In genomic region chr4:38590017-38590416, GRCh38 we compare ENCODE assay signal across 26 cellular contexts.
"Had no signal": no experiment of that assay in that cellular context is flagged by ENCODE, and none has a peak within 500 bp of the region (broad histone marks: within the 10 kb centered on the region; RNA-seq: fewer than 3 reads in every experiment).

No MANE protein-coding gene starts in this region.

- H3K4me3 ChIP-seq: breast epithelium had no signal

- H3K36me3 ChIP-seq: breast epithelium had no signal

- DNase-seq: activated B cell treated with CpG ODN at 0.5 μM for 24 hours; activated CD4-positive, alpha-beta T cell treated with anti-CD3 and anti-CD28 coated beads for 1 hour; activated CD4-positive, alpha-beta T cell treated with anti-CD3 and anti-CD28 coated beads, Interleukin-2, amount 10 ng/mL, durations not matched to agents 24 days and 14 days; activated CD4-positive, alpha-beta T cell treated with anti-CD3 and anti-CD28 coated beads, Interleukin-2, amount 50 U/mL, for 48 hours; activated CD8-positive, alpha-beta memory T cell treated with anti-CD3 and anti-CD28 coated beads, Interleukin-2, amount 10 ng/mL, durations not matched to agents 7 days and 5 days; activated effector memory CD4-positive, alpha-beta T cell treated with Interleukin-2 at 50 U/mL for 16 hours; activated naive CD4-positive, alpha-beta T cell; activated T-cell treated with anti-CD3 and anti-CD28 coated beads, Interleukin-2, amount 50 U/mL, for 24 hours; aorta; caudate nucleus; Kasumi-1; NCI-H1105 treated with DMSO at 0.1 percent for 48 hours; NCI-H1436 treated with DMSO at 0.1 percent for 48 hours; NCI-H187; NCI-H2081; NCI-H510A treated with DMSO at 0.1 percent for 48 hours; NCI-H69; NK-92 treated with Interleukin-12 subunit alpha and Interleukin-12 subunit beta, amount 100 ng/mL, for 24 hours; OCI-M1; SIG-M5; T-cell; T-helper 2 cell; T1000 had no signal

- H3K27me3 ChIP-seq: breast epithelium had no signal

- FAIRE-seq: TTC549 had no signal

- H3K27ac ChIP-seq: breast epithelium, RWPE1 had no signal
